Comparison of ENCODE assay signal across 32 cellular contexts in the genomic region with DNA sequence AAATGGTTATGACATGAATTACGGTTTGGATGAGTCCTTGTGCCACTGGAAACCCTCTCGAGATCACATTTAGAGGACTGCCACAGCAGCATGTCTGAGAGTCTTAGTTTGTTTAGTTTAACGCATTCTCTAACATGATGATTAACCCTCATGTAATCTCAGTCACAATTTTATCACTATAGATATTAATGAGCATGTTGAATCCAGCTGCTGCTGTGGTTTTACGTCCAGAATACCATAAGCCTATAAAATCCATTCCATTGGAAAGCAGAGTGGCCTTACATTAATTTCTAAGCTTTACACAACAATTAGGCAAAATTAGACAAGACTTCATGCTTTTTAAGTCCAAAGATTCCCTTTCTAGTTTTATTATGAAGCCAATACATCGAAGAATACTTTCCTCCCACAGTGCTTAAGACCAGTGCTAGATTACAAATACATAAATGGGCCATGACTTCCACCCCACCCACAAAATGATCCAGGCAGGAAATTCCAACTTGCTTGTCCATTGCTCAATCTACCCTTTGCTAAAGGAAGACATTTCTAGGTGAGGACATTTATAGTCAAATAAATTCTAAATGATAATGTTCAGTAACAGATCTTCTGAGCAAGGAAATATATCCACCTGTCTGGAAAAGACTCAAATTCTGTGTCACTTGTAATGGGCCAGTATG. TPM values are rescaled to one million over a fixed set of nuclear protein-coding genes. Genes with fewer than 3 reads are reported as not detected.
DNase-seq lines count a peak whose midpoint lies in the region; ATAC-seq lines count a peak whose summit lies in the region.
"Had no signal": no experiment of that assay in that cellular context is flagged by ENCODE, and none has a peak within 500 bp of the region (broad histone marks: within the 10 kb centered on the region; RNA-seq: fewer than 3 reads in every experiment).

No MANE protein-coding gene starts in this region.

- no peaks in the 10 kb centered on the region for H3K36me3 ChIP-seq in MG63
- H3K36me3 ChIP-seq in skeletal muscle satellite cell (ENCODE audit: insufficient read depth, low read length), result no peaks in the 10 kb centered on the region
- H3K36me3 ChIP-seq: pancreas, upper lobe of right lung had no signal

- H3K27ac ChIP-seq in epithelial cell of prostate, result peak overlapping the region; percentile 49
- H3K27ac ChIP-seq: pancreas, RWPE1, SK-N-MC, upper lobe of right lung had no signal

- no peaks in the 10 kb centered on the region; the same call in 1 of the 2 replicates for H3K9me3 ChIP-seq in MG63
- H3K9me3 ChIP-seq in skeletal muscle satellite cell (replicated peaks; ENCODE audit: low read length), result no peaks in the 10 kb centered on the region
- H3K9me3 ChIP-seq: pancreas, upper lobe of right lung had no signal

- H3K4me3 ChIP-seq in MG63 (no peak overlapping the region), skeletal muscle satellite cell (ENCODE audit: low read length) (no peak overlapping the region)
- H3K4me3 ChIP-seq: GM12878, pancreas, SK-N-MC, upper lobe of right lung had no signal

- ATAC-seq in left lobe of liver, result no peak
- no peak for ATAC-seq in HG03521 (IDR thresholded peaks at IDR 0.05; ENCODE audit: unreplicated experiment)
- ATAC-seq: effector memory CD8-positive, alpha-beta T cell; esophagus mucosa; GM12878; HCT116; pancreas; upper lobe of right lung; WTC11 had no signal

- H3K9ac ChIP-seq in skeletal muscle satellite cell (ENCODE audit: low read depth, low read length), result no peak overlapping the region

- H3K4me2 ChIP-seq in skeletal muscle satellite cell (ENCODE audit: low read length), result peak overlapping the region; percentile 15

- peaks cover 35% of the 10 kb centered on the region for H3K27me3 ChIP-seq in MG63
- peaks cover 13% of the 10 kb centered on the region for H3K27me3 ChIP-seq in skeletal muscle satellite cell (ENCODE audit: control insufficient read depth, insufficient read depth, low read length)

- peaks cover 41% of the 10 kb centered on the region for H3K4me1 ChIP-seq in skeletal muscle satellite cell (ENCODE audit: control insufficient read depth, insufficient read depth, low read length)

- DNase-seq in ELR (ENCODE audit: low read depth) (peak; percentile 85), MG63 (peak; percentile 13), epithelial cell of prostate (ENCODE audit: low read depth, low spot score) (no peak), left lobe of liver (ENCODE audit: low spot score) (no peak), iPS-NIHi7 (ENCODE audit: extremely low spot score) (no peak)
- DNase-seq: activated CD4-positive, alpha-beta T cell treated with anti-CD3 and anti-CD28 coated beads, Interleukin-2, amount 10 ng/mL, durations not matched to agents 24 days and 14 days; activated effector memory CD4-positive, alpha-beta T cell treated with Interleukin-2 at 50 U/mL for 16 hours; activated naive CD8-positive, alpha-beta T cell treated with anti-CD3 and anti-CD28 coated beads for 36 hours; activated T-cell treated with anti-CD3 and anti-CD28 coated beads, Interleukin-2, amount 50 U/mL, for 1 hour; aorta; caudate nucleus; CD4-positive, CD25-positive, alpha-beta regulatory T cell; effector memory CD8-positive, alpha-beta T cell; hippocampal formation; NCI-H1092 treated with DMSO at 0.1 percent for 48 hours; NCI-H187 treated with DMSO at 0.1 percent for 48 hours; NCI-H2171; NCI-H510A; pancreas; retina; stimulated activated CD4-positive, alpha-beta T cell treated with anti-CD3 and anti-CD28 coated beads, Interleukin-1b, Interleukin-23, amount 100 ng/mL, for 48 hours; stimulated activated naive CD4-positive, alpha-beta T cell treated with Interleukin-2 at 50 U/mL for 16 hours; upper lobe of right lung had no signal

RNA-seq across cellular contexts. Expression of a gene that starts 3.5 kb away (rescaled TPM):
- not detected in 2 replicates for total RNA-seq in MG63 (2014; rRNA removed; shearing (Covaris generic); ENCODE audit: low replicate concordance)
- total RNA-seq in skeletal muscle satellite cell (2012; rRNA removed), result under 0.01 and 0.87 TPM in 2 replicates
- total RNA-seq in left lobe of liver, result 1.3 TPM
- total RNA-seq: activated CD4-positive, alpha-beta T cell treated with anti-CD3 and anti-CD28 coated beads, Interleukin-2, amount 10 ng/mL, durations not matched to agents 24 days and 14 days; activated naive CD8-positive, alpha-beta T cell treated with anti-CD3 and anti-CD28 coated beads for 36 hours; CD4-positive, CD25-positive, alpha-beta regulatory T cell; esophagus mucosa; GM12878; T-helper 1 cell treated with Interleukin-12 subunit alpha and Interleukin-12 subunit beta and Interleukin-4 antibody, amounts not matched to agents 30 ng/mL and 1 ng/mL, for 36 hours had no signal

RNA-seq across cellular contexts. Expression of a gene that starts 21.9 kb away (rescaled TPM):
- total RNA-seq in MG63 (2014; rRNA removed; shearing (Covaris generic); ENCODE audit: low replicate concordance), result 5.5 and 7.0 TPM in 2 replicates
- total RNA-seq in skeletal muscle satellite cell (2012; rRNA removed), result 9.6 and 9.9 TPM in 2 replicates
- total RNA-seq in left lobe of liver, result 3.2 TPM

Comparison
In these comparisons a context has a peak if more than half of its experiments do, and no peak if none do; other contexts are left out.
1. DNase-seq: peak in ELR (single experiment) and MG63 (single experiment); none in epithelial cell of prostate (single experiment), left lobe of liver (single experiment) and iPS-NIHi7 (single experiment).